Comparison of ENCODE assay signal across 13 cellular contexts in the genomic region with DNA sequence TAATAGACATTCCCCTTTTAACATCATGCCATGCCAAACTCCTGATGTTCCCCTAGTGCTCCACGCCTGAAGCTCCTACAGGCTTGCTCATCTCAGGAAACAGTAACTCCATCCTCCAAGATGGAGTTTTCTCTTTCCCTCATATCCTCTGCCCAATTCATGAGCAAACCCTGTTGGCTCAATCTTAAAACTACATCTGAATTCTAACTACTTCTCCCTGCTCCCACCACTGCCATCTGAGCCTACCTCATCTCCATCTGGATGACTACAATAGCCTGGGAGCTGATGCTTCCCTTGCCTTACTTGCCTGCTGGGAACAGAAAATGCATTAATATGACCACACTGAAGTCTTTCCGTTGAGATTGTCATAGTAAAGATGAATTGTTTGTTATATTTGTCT.
DNase-seq lines count a peak whose midpoint lies in the region; ATAC-seq lines count a peak whose summit lies in the region.
"Had no signal": no experiment of that assay in that cellular context is flagged by ENCODE, and none has a peak within 500 bp of the region (broad histone marks: within the 10 kb centered on the region; RNA-seq: fewer than 3 reads in every experiment).

No MANE protein-coding gene starts in this region.

- H3K4me2 ChIP-seq in BLaER1, result peak overlapping the region; percentile 74

- peaks cover 67% of the 10 kb centered on the region for H3K4me1 ChIP-seq in BLaER1
- peaks cover 5 to 41% of the 10 kb centered on the region in 2 donors for H3K4me1 ChIP-seq in muscle layer of duodenum (ENCODE audit: control insufficient read depth in 1 of 2, insufficient read depth in 2 of 2, low read length in 2 of 2)

- H3K27me3 ChIP-seq in BLaER1, result no peaks in the 10 kb centered on the region
- no peaks in the 10 kb centered on the region for H3K27me3 ChIP-seq in H7 (ENCODE audit: control insufficient read depth, insufficient read depth, low read length)
- H3K27me3 ChIP-seq in muscle layer of duodenum (ENCODE audit: low read depth, low read length), result no peaks in the 10 kb centered on the region
- H3K27me3 ChIP-seq: heart right ventricle had no signal

- peak; percentile 39 for DNase-seq in H7
- DNase-seq in amniotic epithelial cell (ENCODE audit: low read depth), result peak; percentile 41
- no peak for DNase-seq in NCI-H524 (lab: John Stamatoyannopoulos, UW)
- DNase-seq in DMS114 treated with DMSO at 0.1 percent for 48 hours (lab: John Stamatoyannopoulos, UW; ENCODE audit: unreplicated experiment), result no peak
- DNase-seq: activated CD4-positive, alpha-beta T cell treated with anti-CD3 and anti-CD28 coated beads, Interleukin-2, amount 50 U/mL, for 4 hours; effector CD4-positive, alpha-beta T cell; heart right ventricle; NCI-H2029 treated with DMSO at 0.1 percent for 48 hours had no signal

- H3K36me3 ChIP-seq in BLaER1 (peaks cover 4% of the 10 kb centered on the region; the same call in 1 of the 2 replicates), H7 (replicated peaks; ENCODE audit: control insufficient read depth, insufficient read depth, low read length) (no peaks in the 10 kb centered on the region), muscle layer of duodenum (ENCODE audit: control insufficient read depth in 1 of 2, insufficient read depth in 2 of 2, low read length in 2 of 2) (peaks cover 0 to 3% of the 10 kb centered on the region in 2 donors)

- no peak overlapping the region for H3K4me3 ChIP-seq in BLaER1
- no peak overlapping the region for H3K4me3 ChIP-seq in H7 (ENCODE audit: insufficient read depth, low read depth, low read length)
- no peak overlapping the region for H3K4me3 ChIP-seq in muscle layer of duodenum (ENCODE audit: low read depth in 1 of 2, low read length in 2 of 2)
- H3K4me3 ChIP-seq: heart right ventricle had no signal

- peaks cover 22% of the 10 kb centered on the region for H3K9me3 ChIP-seq in BLaER1
- no peaks in the 10 kb centered on the region for H3K9me3 ChIP-seq in muscle layer of duodenum (ENCODE audit: control insufficient read depth in 1 of 2, low read length in 2 of 2)
- H3K9me3 ChIP-seq: heart right ventricle had no signal

- H3K27ac ChIP-seq in BLaER1 (peak overlapping the region; percentile 92), muscle layer of duodenum (ENCODE audit: low read length) (peak overlapping the region; percentile 10)
- H3K27ac ChIP-seq: C4-2B had no signal

- H3K9ac ChIP-seq in BLaER1, result no peak overlapping the region

- H4K20me1 ChIP-seq in BLaER1, result no peaks in the 10 kb centered on the region

- ATAC-seq in GM21423 (IDR thresholded peaks at IDR 0.05; ENCODE audit: unreplicated experiment), result no peak
- ATAC-seq in HG02759 (IDR thresholded peaks at IDR 0.05; ENCODE audit: unreplicated experiment), result no peak

Comparison
In these comparisons a context has a peak if more than half of its experiments do, and no peak if none do; other contexts are left out.
1. DNase-seq: peak in H7 (single experiment) and amniotic epithelial cell (single experiment); none in NCI-H524 (0 of 2) and DMS114 treated with DMSO at 0.1 percent for 48 hours (single experiment).